Comparison of ENCODE assay signal across 8 cellular contexts in genomic region chr1:8351693-8352470, GRCh38. TPM values are rescaled to one million over a fixed set of nuclear protein-coding genes. Genes with fewer than 3 reads are reported as not detected.
DNase-seq lines count a peak whose midpoint lies in the region; ATAC-seq and TF ChIP-seq lines count a peak whose summit lies in the region.

No MANE protein-coding gene starts in this region.

- peaks cover 3% of the 10 kb centered on the region for H3K36me3 ChIP-seq in kidney epithelial cell (ENCODE audit: control insufficient read depth, insufficient read depth, low read length)
- H3K36me3 ChIP-seq in vagina, result peaks cover 0 to 34% of the 10 kb centered on the region in 2 donors

- H3K9me3 ChIP-seq in vagina, result no peaks in the 10 kb centered on the region

- ATAC-seq in activated T-cell treated with anti-CD3 and anti-CD28 coated beads, Interleukin-2, amount 50 U/mL, for 72 hours (replicated peaks in 1 of 2), result peak in 1 of 2 donors; percentile 10

- CTCF ChIA-PET in AG04449 (lab: Yijun Ruan, JAX), result interaction anchor here (0.7 to 8.8 kb wide), 11 partner anchors 9 to 385 kb away, joined by 3 to 248 read pairs (median 4); partner anchors contain the start of gene SLC45A1

- H3K9me3 Mint-ChIP-seq in activated T-cell treated with anti-CD3 and anti-CD28 coated beads, Interleukin-2, amount 50 U/mL, for 72 hours, result no peaks in the 10 kb centered on the region

- peaks cover 5% of the 10 kb centered on the region for H3K4me1 Mint-ChIP-seq in activated T-cell treated with anti-CD3 and anti-CD28 coated beads, Interleukin-2, amount 50 U/mL, for 72 hours (ENCODE audit: low read depth)

- intact Hi-C loops in vagina (cut with DNase I), result no loop called here

- peak overlapping the region; percentile 0 for H3K27ac ChIP-seq in vagina

- peaks cover 5% of the 10 kb centered on the region for H3K27me3 Mint-ChIP-seq in activated T-cell treated with anti-CD3 and anti-CD28 coated beads, Interleukin-2, amount 50 U/mL, for 72 hours (ENCODE audit: low read depth)

- no peak overlapping the region for H3K4me3 Mint-ChIP-seq in activated T-cell treated with anti-CD3 and anti-CD28 coated beads, Interleukin-2, amount 50 U/mL, for 72 hours

- no peak for TF ChIP-seq POLR2A in vagina (IDR thresholded peaks at IDR 0.05)

- H3K36me3 Mint-ChIP-seq in activated T-cell treated with anti-CD3 and anti-CD28 coated beads, Interleukin-2, amount 50 U/mL, for 72 hours (ENCODE audit: insufficient read depth in 2 of 2), result peaks cover 1 to 2% of the 10 kb centered on the region in 2 donors

- H3K27me3 ChIP-seq in kidney epithelial cell (ENCODE audit: control insufficient read depth, insufficient read depth, low read length) (no peaks in the 10 kb centered on the region), vagina (no peaks in the 10 kb centered on the region)

- POLR2A ChIA-PET in AG04449 (lab: Yijun Ruan, JAX), result no interaction called here

- H3K4me1 ChIP-seq in vagina, result peaks cover 19% of the 10 kb centered on the region

- peak overlapping the region; percentile 26 for H3K27ac Mint-ChIP-seq in activated T-cell treated with anti-CD3 and anti-CD28 coated beads, Interleukin-2, amount 50 U/mL, for 72 hours

- DNase-seq in AG04449 (ENCODE audit: low read depth, low spot score), result no peak
- DNase-seq in GM20000 (ENCODE audit: low spot score), result no peak
- DNase-seq in activated T-cell treated with anti-CD3 and anti-CD28 coated beads, Interleukin-2, amount 50 U/mL, for 72 hours, result peak in 1 of 2 donors; percentile 19
- no peak for DNase-seq in kidney epithelial cell (ENCODE audit: low read depth)
- DNase-seq in vagina (ENCODE audit: extremely low spot score in 2 of 2), result no peak
- no peak for DNase-seq in NK-92 treated with Interleukin-12 subunit alpha and Interleukin-12 subunit beta, amount 100 ng/mL, for 24 hours (lab: John Stamatoyannopoulos, UW)
- DNase-seq in NCI-H1930 (lab: John Stamatoyannopoulos, UW), result no peak
- no peak for DNase-seq in DMS153 (lab: John Stamatoyannopoulos, UW)

- H3K4me3 ChIP-seq in AG04449 (ENCODE audit: low read depth, low read length) (no peak overlapping the region), kidney epithelial cell (ENCODE audit: low read depth, low read length) (no peak overlapping the region), vagina (no peak overlapping the region)

- peak; percentile 74 for TF ChIP-seq CTCF in AG04449 (IDR thresholded peaks at IDR 0.05; ENCODE audit: insufficient read depth, low read length, missing control alignments)
- TF ChIP-seq CTCF in GM20000 (IDR thresholded peaks at IDR 0.05; ENCODE audit: extremely low read depth, missing control alignments), result peak; percentile 46
- peak; percentile 77 for TF ChIP-seq CTCF in kidney epithelial cell (IDR thresholded peaks at IDR 0.05; ENCODE audit: insufficient read depth, low read length, poor library complexity, severe bottlenecking)
- peak; percentile 9 to 34 (median 21) for TF ChIP-seq CTCF in vagina (IDR thresholded peaks at IDR 0.05)

RNA-seq across cellular contexts. Expression of gene SLC45A1, which starts 34.0 kb away (rescaled TPM):
- under 1 TPM; 0.48 to 0.81 TPM for total RNA-seq in activated T-cell treated with anti-CD3 and anti-CD28 coated beads, Interleukin-2, amount 50 U/mL, for 72 hours
- total RNA-seq in kidney epithelial cell (0.79 and 1.5 TPM in 2 replicates), vagina (13.8 TPM)

Comparison
In these comparisons a context has a peak if more than half of its experiments do, and no peak if none do; other contexts are left out.
1. CTCF ChIP-seq: peak in every context shown above with its lines; median percentile 77 in kidney epithelial cell; 74 in AG04449; 46 in GM20000; 21 in vagina.